Comparison of ENCODE assay signal across 8 cellular contexts in the genomic region with DNA sequence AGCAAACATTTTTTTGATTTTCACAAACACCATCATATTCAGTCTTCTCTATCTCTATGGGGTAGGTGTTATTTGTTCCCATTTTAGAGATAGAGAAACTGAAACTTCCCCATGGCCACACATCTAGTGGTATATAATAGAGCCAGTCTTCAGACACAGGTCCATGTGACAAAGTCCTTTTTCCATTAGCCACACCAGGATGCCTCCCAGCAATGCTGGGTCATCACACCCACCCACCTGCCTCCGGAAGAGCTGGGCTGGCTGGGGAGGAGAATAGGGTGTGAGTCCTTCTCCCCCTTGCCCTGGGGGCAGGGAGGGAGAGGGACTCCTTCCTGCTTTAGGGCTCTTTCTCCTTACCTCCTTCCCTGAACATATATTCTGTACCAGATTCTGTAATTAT. TPM values are rescaled to one million over a fixed set of nuclear protein-coding genes. Genes with fewer than 3 reads are reported as not detected.
DNase-seq lines count a peak whose midpoint lies in the region; ATAC-seq, FAIRE-seq and TF ChIP-seq lines count a peak whose summit lies in the region.

No MANE protein-coding gene starts in this region.

- no peak for FAIRE-seq in HTR-8/SVneo (lab: Jason Lieb, UNC)

- no peaks in the 10 kb centered on the region for H3K9me3 Mint-ChIP-seq in activated CD4-positive, alpha-beta memory T cell treated with anti-CD3 and anti-CD28 coated beads, Interleukin-2, amount 10 ng/mL, durations not matched to agents 7 days and 5 days

- no peaks in the 10 kb centered on the region for H3K9me3 ChIP-seq in left ventricle myocardium inferior (replicated peaks)

- no peaks in the 10 kb centered on the region for H3K36me3 Mint-ChIP-seq in activated CD4-positive, alpha-beta memory T cell treated with anti-CD3 and anti-CD28 coated beads, Interleukin-2, amount 10 ng/mL, durations not matched to agents 7 days and 5 days (ENCODE audit: low read depth)

- H3K4me1 Mint-ChIP-seq in activated CD4-positive, alpha-beta memory T cell treated with anti-CD3 and anti-CD28 coated beads, Interleukin-2, amount 10 ng/mL, durations not matched to agents 7 days and 5 days = peaks cover 47% of the 10 kb centered on the region

- intact Hi-C loops in left ventricle myocardium inferior (cut with micrococcal nuclease) (no loop called here), left cardiac atrium (cut with DNase I) (no loop called here)

- peak overlapping the region; percentile 85 for H3K27ac ChIP-seq in left ventricle myocardium inferior (replicated peaks)

- no peak for DNase-seq in left ventricle myocardium inferior
- DNase-seq in left cardiac atrium = no peak
- peak; percentile 27 for DNase-seq in activated CD4-positive, alpha-beta memory T cell treated with anti-CD3 and anti-CD28 coated beads, Interleukin-2, amount 10 ng/mL, durations not matched to agents 7 days and 5 days
- DNase-seq in left kidney (ENCODE audit: low read depth, low spot score) = peak; percentile 63
- DNase-seq in NCI-H524 treated with DMSO at 0.1 percent for 48 hours (lab: John Stamatoyannopoulos, UW) = no peak
- DNase-seq in HTR-8/SVneo (ENCODE audit: insufficient read length, low spot score) = no peak

- POLR2A ChIA-PET in activated CD4-positive, alpha-beta memory T cell treated with anti-CD3 and anti-CD28 coated beads, Interleukin-2, amount 10 ng/mL, durations not matched to agents 7 days and 5 days (lab: Charles Lee) = no interaction called here

- H3K36me3 ChIP-seq in left ventricle myocardium inferior = no peaks in the 10 kb centered on the region

- H3K4me3 ChIP-seq in left ventricle myocardium inferior = no peak overlapping the region

- H3K27me3 ChIP-seq in left ventricle myocardium inferior (ENCODE audit: low read depth) = no peaks in the 10 kb centered on the region

- CTCF ChIA-PET in activated CD4-positive, alpha-beta memory T cell treated with anti-CD3 and anti-CD28 coated beads, Interleukin-2, amount 10 ng/mL, durations not matched to agents 7 days and 5 days (lab: Charles Lee) = interaction anchor here (0.9 kb wide), 1 partner anchor 26 kb away, joined by 3 read pairs; no protein-coding TSS in a partner anchor

- peak overlapping the region; percentile 69 for H3K4me3 Mint-ChIP-seq in activated CD4-positive, alpha-beta memory T cell treated with anti-CD3 and anti-CD28 coated beads, Interleukin-2, amount 10 ng/mL, durations not matched to agents 7 days and 5 days

- peak overlapping the region; percentile 92 for H3K27ac Mint-ChIP-seq in activated CD4-positive, alpha-beta memory T cell treated with anti-CD3 and anti-CD28 coated beads, Interleukin-2, amount 10 ng/mL, durations not matched to agents 7 days and 5 days

- ATAC-seq in left cardiac atrium (no peak), HG02938 (IDR thresholded peaks at IDR 0.05; ENCODE audit: unreplicated experiment) (no peak)
- no peak for ATAC-seq in activated CD4-positive, CD25-positive, alpha-beta regulatory T cell treated with anti-CD3 and anti-CD28 coated beads, Interleukin-2, amount 50 U/mL, for 24 hours

- H3K4me1 ChIP-seq in left ventricle myocardium inferior = peaks cover 63% of the 10 kb centered on the region

- no peak for TF ChIP-seq CTCF in left ventricle myocardium inferior (IDR thresholded peaks at IDR 0.05; ENCODE audit: borderline replicate concordance)

- no peaks in the 10 kb centered on the region for H3K27me3 Mint-ChIP-seq in activated CD4-positive, alpha-beta memory T cell treated with anti-CD3 and anti-CD28 coated beads, Interleukin-2, amount 10 ng/mL, durations not matched to agents 7 days and 5 days

RNA-seq across cellular contexts. Expression of gene SOX13, which starts 29.8 kb away (rescaled TPM):
- total RNA-seq in left ventricle myocardium inferior (13.1 TPM), left cardiac atrium (10 to 100 TPM; 14.0 to 14.4 TPM)
- total RNA-seq in activated CD4-positive, alpha-beta memory T cell treated with anti-CD3 and anti-CD28 coated beads, Interleukin-2, amount 10 ng/mL, durations not matched to agents 7 days and 5 days = 1 to 10 TPM; 7.4 to 7.8 TPM

RNA-seq across cellular contexts. Expression of gene ETNK2, which starts 49.1 kb away (rescaled TPM):
- total RNA-seq in left ventricle myocardium inferior (4.4 TPM), left cardiac atrium (1 to 10 TPM; 5.3 to 6.2 TPM)
- under 1 TPM; 0.08 to 0.18 TPM for total RNA-seq in activated CD4-positive, alpha-beta memory T cell treated with anti-CD3 and anti-CD28 coated beads, Interleukin-2, amount 10 ng/mL, durations not matched to agents 7 days and 5 days

Comparison
In these comparisons a context has a peak if more than half of its experiments do, and no peak if none do; other contexts are left out.
1. DNase-seq: peak in activated CD4-positive, alpha-beta memory T cell treated with anti-CD3 and anti-CD28 coated beads, Interleukin-2, amount 10 ng/mL, durations not matched to agents 7 days and 5 days (single experiment) and left kidney (single experiment); none in left ventricle myocardium inferior (single experiment), left cardiac atrium (single experiment), NCI-H524 treated with DMSO at 0.1 percent for 48 hours (single experiment) and HTR-8/SVneo (single experiment).